19 cellular contexts compared by ENCODE assay signal in genomic region chr22:22918297-22918965, GRCh38. TPM values are rescaled to one million over a fixed set of nuclear protein-coding genes. Genes with fewer than 3 reads are reported as not detected.
DNase-seq lines count a peak whose midpoint lies in the region; ATAC-seq and TF ChIP-seq lines count a peak whose summit lies in the region.
"Had no signal": no experiment of that assay in that cellular context is flagged by ENCODE, and none has a peak within 500 bp of the region (broad histone marks: within the 10 kb centered on the region; RNA-seq: fewer than 3 reads in every experiment).

No MANE protein-coding gene starts in this region.

- 0 out of 22 replicates have a peak overlapping the region, but pooled peaks of 2 of the 11 experiments have one; percentile 13 to 22 for H3K27ac ChIP-seq in BLaER1 treated with 17β-estradiol and CSF1 and Interleukin-3, amounts not matched to agents 10 nM and 100 nM
- H3K27ac ChIP-seq in OCI-LY7 (ENCODE audit: low read depth, low read length, poor library complexity, severe bottlenecking): no peak overlapping the region
- no peak overlapping the region for H3K27ac ChIP-seq in body of pancreas
- H3K27ac ChIP-seq: HL-60 had no signal

- CTCF ChIA-PET in OCI-LY7 (lab: Charles Lee; ENCODE audit: unreplicated experiment): no interaction called here

- intact Hi-C loops in OCI-LY7 (cut with micrococcal nuclease; ENCODE audit: unreplicated experiment): no loop called here
- intact Hi-C loops in dendritic cell treated with granulocyte-macrophage colony-stimulating factor and Interleukin-4, amounts not matched to agents 40 ng/mL and 50 ng/mL, for 4 days (cut with micrococcal nuclease): no loop called here
- intact Hi-C loops in body of pancreas (cut with DNase I): no loop called here

- no peak for ATAC-seq in stimulated activated memory B cell treated with anti-CD40 and anti-IgM and Interleukin-4, amounts not matched to agents 10 μg/mL and 1 μg/mL and 100 μg/mL, for 72 hours
- no peak for ATAC-seq in SK-N-SH treated with all-trans-retinoic acid at 6 μM for 48 hours
- no peak for ATAC-seq in body of pancreas
- no peak for ATAC-seq in HG02763 (IDR thresholded peaks at IDR 0.05; ENCODE audit: unreplicated experiment)
- ATAC-seq: CD8-positive, alpha-beta T cell had no signal

- 48 to 63% methylated on average over 6 to 7 of the region's 7 CpGs for WGBS in body of pancreas, 2 donors

- no TSS peak for BruUV-seq in OCI-LY7 (replicated peaks; lab: Mats Ljungman, UMichigan)

- no peak overlapping the region for H2AFZ ChIP-seq in OCI-LY7 (ENCODE audit: low read length)

- no peaks in the 10 kb centered on the region for H3K36me3 Mint-ChIP-seq in dendritic cell treated with granulocyte-macrophage colony-stimulating factor and Interleukin-4, amounts not matched to agents 40 ng/mL and 50 ng/mL, for 4 days (ENCODE audit: low read depth)
- H3K36me3 Mint-ChIP-seq in stimulated activated memory B cell treated with anti-CD40 and anti-IgM and Interleukin-4, amounts not matched to agents 10 μg/mL and 1 μg/mL and 100 μg/mL, for 72 hours: no peaks in the 10 kb centered on the region
- H3K36me3 Mint-ChIP-seq: CD8-positive, alpha-beta T cell had no signal

- no peaks in the 10 kb centered on the region for H3K9me3 Mint-ChIP-seq in dendritic cell treated with granulocyte-macrophage colony-stimulating factor and Interleukin-4, amounts not matched to agents 40 ng/mL and 50 ng/mL, for 4 days
- no peaks in the 10 kb centered on the region for H3K9me3 Mint-ChIP-seq in stimulated activated memory B cell treated with anti-CD40 and anti-IgM and Interleukin-4, amounts not matched to agents 10 μg/mL and 1 μg/mL and 100 μg/mL, for 72 hours
- H3K9me3 Mint-ChIP-seq: CD8-positive, alpha-beta T cell; H9 had no signal

- TF ChIP-seq POLR2A in body of pancreas (IDR thresholded peaks at IDR 0.05): no peak

- H3K4me3 Mint-ChIP-seq in dendritic cell treated with granulocyte-macrophage colony-stimulating factor and Interleukin-4, amounts not matched to agents 40 ng/mL and 50 ng/mL, for 4 days: no peak overlapping the region
- no peak overlapping the region for H3K4me3 Mint-ChIP-seq in stimulated activated memory B cell treated with anti-CD40 and anti-IgM and Interleukin-4, amounts not matched to agents 10 μg/mL and 1 μg/mL and 100 μg/mL, for 72 hours
- H3K4me3 Mint-ChIP-seq: CD8-positive, alpha-beta T cell; H9 had no signal

- TF ChIP-seq CTCF in OCI-LY7 (conservative IDR thresholded peaks at IDR 0.05; ENCODE audit: low read length): no peak
- no peak for TF ChIP-seq CTCF in body of pancreas (IDR thresholded peaks at IDR 0.05)

- no peaks in the 10 kb centered on the region for H3K27me3 ChIP-seq in BLaER1 treated with 17β-estradiol and CSF1 and Interleukin-3, amounts not matched to agents 10 nM and 100 nM
- no peaks in the 10 kb centered on the region for H3K27me3 ChIP-seq in body of pancreas

- H3K9me3 ChIP-seq in BLaER1 treated with 17β-estradiol and CSF1 and Interleukin-3, amounts not matched to agents 10 nM and 100 nM (replicated peaks in 1 of 11): no peaks in the 10 kb centered on the region
- H3K9me3 ChIP-seq in OCI-LY7 (ENCODE audit: low read length) (no peaks in the 10 kb centered on the region), body of pancreas (no peaks in the 10 kb centered on the region)

- no peak overlapping the region for H3K9ac ChIP-seq in BLaER1 treated with 17β-estradiol and CSF1 and Interleukin-3, amounts not matched to agents 10 nM and 100 nM

- no peak overlapping the region for H3K4me3 ChIP-seq in BLaER1 treated with 17β-estradiol and CSF1 and Interleukin-3, amounts not matched to agents 10 nM and 100 nM
- H3K4me3 ChIP-seq in OCI-LY7 (ENCODE audit: low read depth, low read length, poor library complexity, severe bottlenecking) (no peak overlapping the region), body of pancreas (no peak overlapping the region)

- H3K36me3 ChIP-seq in BLaER1 treated with 17β-estradiol and CSF1 and Interleukin-3, amounts not matched to agents 10 nM and 100 nM: no peaks in the 10 kb centered on the region
- H3K36me3 ChIP-seq in OCI-LY7 (ENCODE audit: insufficient read depth, low read length): no peaks in the 10 kb centered on the region
- H3K36me3 ChIP-seq in body of pancreas (replicated peaks in 1 of 2; ENCODE audit: insufficient read depth in 1 of 2, low read depth in 2 of 2): no peaks in the 10 kb centered on the region

- no peaks in the 10 kb centered on the region for H3K9me2 ChIP-seq in OCI-LY7 (ENCODE audit: insufficient read depth, low read length)

- peak overlapping the region in 8 of 11 experiments; percentile 7 to 58 (median 20); a peak in 9 of 22 replicates for H3K4me2 ChIP-seq in BLaER1 treated with 17β-estradiol and CSF1 and Interleukin-3, amounts not matched to agents 10 nM and 100 nM
- peak overlapping the region; percentile 8; the same call in 1 of the 2 replicates for H3K4me2 ChIP-seq in OCI-LY7 (ENCODE audit: low read length)

- no peaks in the 10 kb centered on the region for H4K20me1 ChIP-seq in BLaER1 treated with 17β-estradiol and CSF1 and Interleukin-3, amounts not matched to agents 10 nM and 100 nM
- H4K20me1 ChIP-seq in OCI-LY7 (ENCODE audit: insufficient read depth, low read length): no peaks in the 10 kb centered on the region

- no peaks in the 10 kb centered on the region for H3K79me2 ChIP-seq in OCI-LY7 (ENCODE audit: insufficient read depth, low read depth, low read length)

- DNase-seq in OCI-LY7 (ENCODE audit: low spot score) (no peak), NCI-H1417 treated with DMSO at 0.1 percent for 48 hours (lab: John Stamatoyannopoulos, UW) (no peak), body of pancreas (no peak)
- DNase-seq: ACHN; Calu3; CD8-positive, alpha-beta T cell; DMS79 treated with DMSO at 0.1 percent for 48 hours; GF-D8; GOT3; H9; IMR-90; KBM-7 had no signal

- peaks cover 11% of the 10 kb centered on the region for H3K27me3 Mint-ChIP-seq in dendritic cell treated with granulocyte-macrophage colony-stimulating factor and Interleukin-4, amounts not matched to agents 40 ng/mL and 50 ng/mL, for 4 days
- no peaks in the 10 kb centered on the region for H3K27me3 Mint-ChIP-seq in stimulated activated memory B cell treated with anti-CD40 and anti-IgM and Interleukin-4, amounts not matched to agents 10 μg/mL and 1 μg/mL and 100 μg/mL, for 72 hours

- H3K4me1 Mint-ChIP-seq in dendritic cell treated with granulocyte-macrophage colony-stimulating factor and Interleukin-4, amounts not matched to agents 40 ng/mL and 50 ng/mL, for 4 days (ENCODE audit: low read depth): peaks cover 21% of the 10 kb centered on the region
- H3K4me1 Mint-ChIP-seq in stimulated activated memory B cell treated with anti-CD40 and anti-IgM and Interleukin-4, amounts not matched to agents 10 μg/mL and 1 μg/mL and 100 μg/mL, for 72 hours: peaks cover 70% of the 10 kb centered on the region
- H3K4me1 Mint-ChIP-seq: H9 had no signal

- H3K27ac Mint-ChIP-seq in dendritic cell treated with granulocyte-macrophage colony-stimulating factor and Interleukin-4, amounts not matched to agents 40 ng/mL and 50 ng/mL, for 4 days: peak overlapping the region; percentile 5
- H3K27ac Mint-ChIP-seq in stimulated activated memory B cell treated with anti-CD40 and anti-IgM and Interleukin-4, amounts not matched to agents 10 μg/mL and 1 μg/mL and 100 μg/mL, for 72 hours: peak overlapping the region; percentile 44
- H3K27ac Mint-ChIP-seq: CD8-positive, alpha-beta T cell; H9 had no signal

- peaks cover 18 to 96% (median 68%) of the 10 kb centered on the region in 10 experiments for H3K4me1 ChIP-seq in BLaER1 treated with 17β-estradiol and CSF1 and Interleukin-3, amounts not matched to agents 10 nM and 100 nM
- H3K4me1 ChIP-seq in OCI-LY7 (ENCODE audit: insufficient read depth, low read length, poor library complexity, severe bottlenecking) (peaks cover 26% of the 10 kb centered on the region), body of pancreas (no peaks in the 10 kb centered on the region)

- POLR2A ChIA-PET in OCI-LY7 (lab: Charles Lee): no interaction called here

TF ChIP-seq in SK-N-SH treated with all-trans-retinoic acid at 6 μM for 48 hours, 23 proteins besides CTCF, POLR2A, EP300 and RAD21 (continues in another document):
- TF ChIP-seq ISL1 (CRISPR knock-in tag; IDR thresholded peaks at IDR 0.05) (no peak), CSDC2 (CRISPR knock-in tag; IDR thresholded peaks at IDR 0.05) (no peak), TSHZ2 (CRISPR knock-in tag; IDR thresholded peaks at IDR 0.05) (no peak), ZC3H10 (CRISPR knock-in tag; IDR thresholded peaks at IDR 0.05) (no peak), TCF4 (CRISPR knock-in tag; IDR thresholded peaks at IDR 0.05; ENCODE audit: borderline replicate concordance) (no peak), GLIS3 (CRISPR knock-in tag; IDR thresholded peaks at IDR 0.05) (no peak), PPARA (CRISPR knock-in tag; IDR thresholded peaks at IDR 0.05; ENCODE audit: borderline replicate concordance) (no peak), ZNF70 (CRISPR knock-in tag; IDR thresholded peaks at IDR 0.05) (no peak), SNAI2 (CRISPR knock-in tag; IDR thresholded peaks at IDR 0.05) (no peak), ZNF565 (CRISPR knock-in tag; conservative IDR thresholded peaks at IDR 0.05; ENCODE audit: low read depth) (no peak)

RNA-seq across cellular contexts. Expression of gene IGLL5, which starts 30.8 kb away (rescaled TPM):
- total RNA-seq in OCI-LY7 (2014; rRNA removed; shearing (Covaris generic)): 219 TPM in 2 replicates
- total RNA-seq in OCI-LY7 (2022) (364 and 387 TPM in 2 replicates), body of pancreas (1 to 10 TPM; 3.4 to 5.3 TPM)
- total RNA-seq: Calu3, H9, HT1080, IMR-90 had no signal

Comparison
In these comparisons a context has a peak if more than half of its experiments do, and no peak if none do; other contexts are left out.
1. RNA of gene IGLL5, which starts 30.8 kb away (total RNA-seq): 219 to 387 TPM in OCI-LY7; 3.4 to 5.3 TPM in body of pancreas; every median in the first group is over 10 times any median in the second.